8 cellular contexts compared by ENCODE assay signal in genomic region chr11:57638005-57638760, GRCh38. TPM values are rescaled to one million over a fixed set of nuclear protein-coding genes. Genes with fewer than 3 reads are reported as not detected.
A peak's percentile ranks its signal among the peaks of the same experiment; 100 is the strongest.
DNase-seq lines count a peak whose midpoint lies in the region; ATAC-seq and TF ChIP-seq lines count a peak whose summit lies in the region.

No MANE protein-coding gene starts in this region.

- peak overlapping the region; percentile 88 for H3K27ac Mint-ChIP-seq in stimulated activated naive B cell treated with anti-CD40 and anti-IgM and Interleukin-4, amounts not matched to agents 10 μg/mL and 1 μg/mL and 100 μg/mL, for 72 hours

- peaks cover 7 to 20% of the 10 kb centered on the region in 2 donors for H3K4me1 ChIP-seq in duodenal mucosa (ENCODE audit: control insufficient read depth in 1 of 2, insufficient read depth in 2 of 2, low read length in 2 of 2)
- peaks cover 17 to 35% of the 10 kb centered on the region in 2 donors for H3K4me1 ChIP-seq in left lung

- peaks cover 20 to 36% of the 10 kb centered on the region in 2 donors for H3K27me3 ChIP-seq in duodenal mucosa (ENCODE audit: control insufficient read depth in 1 of 2, insufficient read depth in 2 of 2, low read length in 2 of 2)
- H3K27me3 ChIP-seq in left lung = peaks cover 0 to 36% of the 10 kb centered on the region in 2 donors

- DNase-seq in EH (ENCODE audit: low read depth) (peak; percentile 92), HPDE6-E6E7 (ENCODE audit: extremely low spot score) (peak; percentile 95), RPMI7951 (ENCODE audit: low read depth) (peak; percentile 85), left lung (peak; percentile 75 to 81)
- DNase-seq in stimulated activated naive B cell treated with anti-CD40 and anti-IgM and Interleukin-4, amounts not matched to agents 10 μg/mL and 1 μg/mL and 100 μg/mL, for 72 hours = no peak

- H3K36me3 ChIP-seq in duodenal mucosa (ENCODE audit: control insufficient read depth in 1 of 2, insufficient read depth in 2 of 2, low read length in 2 of 2) (no peaks in the 10 kb centered on the region), left lung (no peaks in the 10 kb centered on the region)

- H3K4me1 Mint-ChIP-seq in stimulated activated naive B cell treated with anti-CD40 and anti-IgM and Interleukin-4, amounts not matched to agents 10 μg/mL and 1 μg/mL and 100 μg/mL, for 72 hours = peaks cover 12 to 30% of the 10 kb centered on the region in 2 donors

- no peaks in the 10 kb centered on the region for H3K9me3 ChIP-seq in duodenal mucosa (ENCODE audit: control insufficient read depth in 1 of 2, low read length in 2 of 2)
- no peaks in the 10 kb centered on the region for H3K9me3 ChIP-seq in left lung

- no peaks in the 10 kb centered on the region for H3K9me3 Mint-ChIP-seq in stimulated activated naive B cell treated with anti-CD40 and anti-IgM and Interleukin-4, amounts not matched to agents 10 μg/mL and 1 μg/mL and 100 μg/mL, for 72 hours

- H3K4me3 Mint-ChIP-seq in stimulated activated naive B cell treated with anti-CD40 and anti-IgM and Interleukin-4, amounts not matched to agents 10 μg/mL and 1 μg/mL and 100 μg/mL, for 72 hours = peak overlapping the region; percentile 88 to 90

- ATAC-seq in left lung (peak; percentile 92), HG03025 (IDR thresholded peaks at IDR 0.05; ENCODE audit: low FRiP score, unreplicated experiment) (no peak), GM18505 (IDR thresholded peaks at IDR 0.05; ENCODE audit: unreplicated experiment) (no peak)
- ATAC-seq in stimulated activated naive B cell treated with anti-CD40 and anti-IgM and Interleukin-4, amounts not matched to agents 10 μg/mL and 1 μg/mL and 100 μg/mL, for 72 hours (replicated peaks) = peak; percentile 41 to 54

- TF ChIP-seq CTCF in left lung (IDR thresholded peaks at IDR 0.05) = no peak

- intact Hi-C loops in left lung (cut with DNase I) = no loop called here

- peaks cover 41 to 45% of the 10 kb centered on the region in 2 donors for H3K27me3 Mint-ChIP-seq in stimulated activated naive B cell treated with anti-CD40 and anti-IgM and Interleukin-4, amounts not matched to agents 10 μg/mL and 1 μg/mL and 100 μg/mL, for 72 hours

- H3K27ac ChIP-seq in duodenal mucosa (ENCODE audit: low read depth, low read length) = peak overlapping the region; percentile 28
- H3K27ac ChIP-seq in left lung = peak overlapping the region; percentile 76 to 79

- no peaks in the 10 kb centered on the region for H3K36me3 Mint-ChIP-seq in stimulated activated naive B cell treated with anti-CD40 and anti-IgM and Interleukin-4, amounts not matched to agents 10 μg/mL and 1 μg/mL and 100 μg/mL, for 72 hours

- H3K9ac ChIP-seq in duodenal mucosa (ENCODE audit: low read depth in 1 of 2, low read length in 2 of 2) = peak overlapping the region; percentile 54 to 64

- H3K4me3 ChIP-seq in duodenal mucosa (ENCODE audit: low read depth in 1 of 2, low read length in 2 of 2) (peak overlapping the region; percentile 69 to 78), left lung (peak overlapping the region; percentile 62 to 65)

- no peak for TF ChIP-seq POLR2A in GM18505 (IDR thresholded peaks at IDR 0.05; ENCODE audit: borderline replicate concordance, extremely low read depth, insufficient read depth, insufficient read length)

RNA-seq across cellular contexts. Expression of gene YPEL4, which starts 11.5 kb away (rescaled TPM):
- 0.20 and 1.1 TPM in 2 replicates for total RNA-seq in RPMI7951 (2014; rRNA removed; shearing (Covaris generic))
- 1 to 10 TPM; 1.2 to 2.3 TPM for total RNA-seq in left lung

RNA-seq across cellular contexts. Expression of gene CLP1, which starts 19.4 kb away (rescaled TPM):
- total RNA-seq in RPMI7951 (2014; rRNA removed; shearing (Covaris generic)) = 27.2 and 29.0 TPM in 2 replicates
- 10 to 100 TPM; 10.1 to 13.1 TPM for total RNA-seq in left lung

RNA-seq across cellular contexts. Expression of gene ZDHHC5, which starts 29.7 kb away (rescaled TPM):
- 21.6 and 22.6 TPM in 2 replicates for total RNA-seq in RPMI7951 (2014; rRNA removed; shearing (Covaris generic))
- total RNA-seq in left lung = 10 to 100 TPM; 69.9 to 83.6 TPM

RNA-seq across cellular contexts. Expression of gene SERPING1, which starts 40.7 kb away (rescaled TPM):
- total RNA-seq in RPMI7951 (2014; rRNA removed; shearing (Covaris generic)) = 0.10 and 0.48 TPM in 2 replicates
- total RNA-seq in left lung = 100 to 1,000 TPM; 195 to 329 TPM

Comparison
In these comparisons a context has a peak if more than half of its experiments do, and no peak if none do; other contexts are left out.
1. ATAC-seq: peak in left lung (single experiment) and stimulated activated naive B cell treated with anti-CD40 and anti-IgM and Interleukin-4, amounts not matched to agents 10 μg/mL and 1 μg/mL and 100 μg/mL, for 72 hours (2 of 2); none in HG03025 (single experiment) and GM18505 (single experiment).